Comparison of ENCODE assay signal across 28 cellular contexts in the genomic region with DNA sequence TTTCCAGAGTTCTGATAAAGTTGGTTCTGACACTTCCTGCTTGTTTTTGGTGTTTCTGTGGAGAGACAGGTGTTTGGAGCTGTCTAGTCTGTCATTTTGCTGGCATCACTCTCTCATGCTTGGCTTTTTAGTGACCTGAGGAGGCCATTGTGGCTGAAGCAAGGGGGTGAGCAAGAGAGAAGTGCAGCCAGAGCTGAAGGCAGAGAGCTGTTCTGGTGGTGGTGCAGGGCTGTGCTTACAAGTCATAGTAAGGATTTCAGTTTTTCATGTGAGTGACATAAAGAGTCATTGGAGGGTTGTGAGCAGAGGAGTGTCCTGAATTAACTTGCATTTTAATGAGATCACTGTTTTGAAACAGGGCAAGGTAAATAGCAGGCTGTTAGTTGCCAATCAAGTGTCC.
DNase-seq lines count a peak whose midpoint lies in the region; ATAC-seq and TF ChIP-seq lines count a peak whose summit lies in the region.
"Had no signal": no experiment of that assay in that cellular context is flagged by ENCODE, and none has a peak within 500 bp of the region (broad histone marks: within the 10 kb centered on the region; RNA-seq: fewer than 3 reads in every experiment).

No MANE protein-coding gene starts in this region.

- TF ChIP-seq CTCF in GM10266 (IDR thresholded peaks at IDR 0.05; ENCODE audit: control insufficient read depth, insufficient read depth, low read depth, missing control alignments) (no peak), GM13977 (IDR thresholded peaks at IDR 0.05; ENCODE audit: extremely low read depth, insufficient read depth, missing control alignments) (no peak)

- H3K36me3 Mint-ChIP-seq in activated T-helper 17 cell treated with anti-CD3 and anti-CD28 coated beads, Interleukin-2, amount 50 U/mL, for 72 hours (ENCODE audit: low read depth), result peaks cover 24% of the 10 kb centered on the region
- H3K36me3 Mint-ChIP-seq in activated naive CD8-positive, alpha-beta T cell treated with anti-CD3 and anti-CD28 coated beads for 36 hours, result peaks cover 22% of the 10 kb centered on the region

- H3K27ac Mint-ChIP-seq in activated T-helper 17 cell treated with anti-CD3 and anti-CD28 coated beads, Interleukin-2, amount 50 U/mL, for 72 hours, result no peak overlapping the region
- H3K27ac Mint-ChIP-seq in activated naive CD8-positive, alpha-beta T cell treated with anti-CD3 and anti-CD28 coated beads for 36 hours, result no peak overlapping the region
- H3K27ac Mint-ChIP-seq: activated B cell treated with CpG ODN at 0.5 μM for 24 hours; activated naive CD8-positive, alpha-beta T cell treated with anti-CD3 and anti-CD28 coated beads, Interleukin-2, amount 50 U/mL, for 24 hours; CD14-positive monocyte; nephron progenitor cell; stimulated activated naive CD8-positive, alpha-beta T cell treated with anti-CD3 and anti-CD28 coated beads, Interleukin-15, Interleukin-2, amounts not matched to agents 100 ng/mL and 50 ng/mL, for 24 hours had no signal

- peak; percentile 10 for DNase-seq in GM10266 (ENCODE audit: extremely low spot score)
- peak; percentile 69 for DNase-seq in myocyte (ENCODE audit: low read depth)
- no peak for DNase-seq in activated naive CD8-positive, alpha-beta T cell treated with anti-CD3 and anti-CD28 coated beads for 36 hours
- DNase-seq in amygdala (lab: John Stamatoyannopoulos, UW), result no peak
- DNase-seq in GM13977 (ENCODE audit: low spot score), result no peak
- DNase-seq: activated B cell treated with CpG ODN at 0.5 μM for 24 hours; activated CD4-positive, alpha-beta T cell treated with anti-CD3 and anti-CD28 coated beads, Interleukin-2, amount 50 U/mL, for 48 hours; activated effector memory CD4-positive, alpha-beta T cell treated with anti-CD3 and anti-CD28 coated beads, Interleukin-2, amount 50 U/mL, for 16 hours; activated naive CD8-positive, alpha-beta T cell treated with anti-CD3 and anti-CD28 coated beads, Interleukin-2, amount 50 U/mL, for 24 hours; body of pancreas; effector CD8-positive, alpha-beta T cell; foreskin keratinocyte; left ventricle myocardium inferior; NCI-H1092 treated with DMSO at 0.1 percent for 48 hours; NCI-H2029 treated with DMSO at 0.1 percent for 48 hours; NCI-H345; NCI-H748 treated with DMSO at 0.1 percent for 48 hours; nephron progenitor cell; OCI-M1; ovary; right cardiac atrium; stimulated activated CD4-positive, alpha-beta T cell treated with anti-CD3 and anti-CD28 coated beads, Interleukin-4, amount 100 ng/mL, for 4 hours; T-helper 9 cell had no signal

- no peak overlapping the region for H3K4me3 Mint-ChIP-seq in activated T-helper 17 cell treated with anti-CD3 and anti-CD28 coated beads, Interleukin-2, amount 50 U/mL, for 72 hours
- no peak overlapping the region for H3K4me3 Mint-ChIP-seq in activated naive CD8-positive, alpha-beta T cell treated with anti-CD3 and anti-CD28 coated beads for 36 hours
- H3K4me3 Mint-ChIP-seq: activated B cell treated with CpG ODN at 0.5 μM for 24 hours; activated naive CD8-positive, alpha-beta T cell treated with anti-CD3 and anti-CD28 coated beads, Interleukin-2, amount 50 U/mL, for 24 hours; CD14-positive monocyte; nephron progenitor cell; stimulated activated naive CD8-positive, alpha-beta T cell treated with anti-CD3 and anti-CD28 coated beads, Interleukin-15, Interleukin-2, amounts not matched to agents 100 ng/mL and 50 ng/mL, for 24 hours had no signal

- peak; percentile 50 for ATAC-seq in GM19395 (IDR thresholded peaks at IDR 0.05; ENCODE audit: unreplicated experiment)
- ATAC-seq in activated T-helper 17 cell treated with anti-CD3 and anti-CD28 coated beads, Interleukin-2, amount 50 U/mL, for 72 hours (replicated peaks), result peak; percentile 32
- ATAC-seq: activated naive CD8-positive, alpha-beta T cell treated with anti-CD3 and anti-CD28 coated beads, Interleukin-2, amount 50 U/mL, for 24 hours; body of pancreas; foreskin keratinocyte; HCT116 had no signal

- no peaks in the 10 kb centered on the region for H3K4me1 Mint-ChIP-seq in activated T-helper 17 cell treated with anti-CD3 and anti-CD28 coated beads, Interleukin-2, amount 50 U/mL, for 72 hours
- H3K4me1 Mint-ChIP-seq in activated naive CD8-positive, alpha-beta T cell treated with anti-CD3 and anti-CD28 coated beads for 36 hours, result no peaks in the 10 kb centered on the region
- H3K4me1 Mint-ChIP-seq: activated naive CD8-positive, alpha-beta T cell treated with anti-CD3 and anti-CD28 coated beads, Interleukin-2, amount 50 U/mL, for 24 hours; CD14-positive monocyte had no signal

- in situ Hi-C loops in GM13977 (cut with MboI; ENCODE audit: low pct_unique_long_range_greater_than_20kb, low sequenced_read_pairs, unreplicated experiment), result loop anchor here (25.0 kb wide), 1 partner anchor 90 kb away; the partner anchor contains the start of genes CHD9 and CHD9NB

- H3K27me3 Mint-ChIP-seq in activated T-helper 17 cell treated with anti-CD3 and anti-CD28 coated beads, Interleukin-2, amount 50 U/mL, for 72 hours, result no peaks in the 10 kb centered on the region
- H3K27me3 Mint-ChIP-seq in activated naive CD8-positive, alpha-beta T cell treated with anti-CD3 and anti-CD28 coated beads for 36 hours, result no peaks in the 10 kb centered on the region
- H3K27me3 Mint-ChIP-seq: activated B cell treated with CpG ODN at 0.5 μM for 24 hours; activated naive CD8-positive, alpha-beta T cell treated with anti-CD3 and anti-CD28 coated beads, Interleukin-2, amount 50 U/mL, for 24 hours; stimulated activated naive CD8-positive, alpha-beta T cell treated with anti-CD3 and anti-CD28 coated beads, Interleukin-15, Interleukin-2, amounts not matched to agents 100 ng/mL and 50 ng/mL, for 24 hours had no signal

- H3K9me3 Mint-ChIP-seq in activated T-helper 17 cell treated with anti-CD3 and anti-CD28 coated beads, Interleukin-2, amount 50 U/mL, for 72 hours, result no peaks in the 10 kb centered on the region
- H3K9me3 Mint-ChIP-seq in activated naive CD8-positive, alpha-beta T cell treated with anti-CD3 and anti-CD28 coated beads for 36 hours, result peaks cover 7% of the 10 kb centered on the region
- H3K9me3 Mint-ChIP-seq: activated B cell treated with CpG ODN at 0.5 μM for 24 hours; nephron progenitor cell; stimulated activated naive CD8-positive, alpha-beta T cell treated with anti-CD3 and anti-CD28 coated beads, Interleukin-15, Interleukin-2, amounts not matched to agents 100 ng/mL and 50 ng/mL, for 24 hours had no signal

Comparison
In these comparisons a context has a peak if more than half of its experiments do, and no peak if none do; other contexts are left out.
1. DNase-seq: peak in GM10266 (single experiment) and myocyte (single experiment); none in activated naive CD8-positive, alpha-beta T cell treated with anti-CD3 and anti-CD28 coated beads for 36 hours (single experiment), amygdala (0 of 56) and GM13977 (single experiment).